ENCODE assay signal across 8 cellular contexts in genomic region chr2:74502147-74502719, GRCh38. TPM values are rescaled to one million over a fixed set of nuclear protein-coding genes. Genes with fewer than 3 reads are reported as not detected.
DNase-seq lines count a peak whose midpoint lies in the region; ATAC-seq, FAIRE-seq and TF ChIP-seq lines count a peak whose summit lies in the region.

No MANE protein-coding gene starts in this region.

- H2AFZ ChIP-seq in GM23248, result peak overlapping the region; percentile 84

- intact Hi-C loops in activated B cell treated with CpG ODN at 0.5 μM for 24 hours (cut with micrococcal nuclease), result loop anchor here (10.0 kb wide), 2 partner anchors 153 to 333 kb away; partner anchors contain the start of genes HK2 and SEMA4F

- no peaks in the 10 kb centered on the region for H3K9me3 Mint-ChIP-seq in activated B cell treated with CpG ODN at 0.5 μM for 24 hours

- no peaks in the 10 kb centered on the region for H3K9me3 ChIP-seq in GM23248 (ENCODE audit: low read depth)
- H3K9me3 ChIP-seq in iPS DF 6.9 (ENCODE audit: control insufficient read depth, insufficient read depth, low read length), result no peaks in the 10 kb centered on the region
- no peaks in the 10 kb centered on the region for H3K9me3 ChIP-seq in skeletal muscle tissue (ENCODE audit: control insufficient read depth in 3 of 3, low read length in 3 of 3)

- no peak for FAIRE-seq in frontal cortex (lab: Jason Lieb, UNC)

- H3K9ac ChIP-seq in GM23248 (peak overlapping the region; percentile 74), skeletal muscle tissue (ENCODE audit: low read depth in 1 of 3, low read length in 3 of 3) (peak overlapping the region; percentile 59 to 79 (median 79))

- H3K9me2 ChIP-seq in GM23248 (ENCODE audit: insufficient read depth), result no peaks in the 10 kb centered on the region

- H3K36me3 Mint-ChIP-seq in activated B cell treated with CpG ODN at 0.5 μM for 24 hours (ENCODE audit: low read depth), result peaks cover 27% of the 10 kb centered on the region

- DNase-seq in GM23248 (peak; percentile 39), activated B cell treated with CpG ODN at 0.5 μM for 24 hours (no peak), iPS DF 6.9 (ENCODE audit: low read depth, low spot score) (no peak), germinal center (ENCODE audit: low spot score) (no peak), foreskin keratinocyte (no peak), frontal cortex (ENCODE audit: low spot score in 2 of 2) (no peak)

- peaks cover 38% of the 10 kb centered on the region for H3K27me3 Mint-ChIP-seq in activated B cell treated with CpG ODN at 0.5 μM for 24 hours

- peak overlapping the region; percentile 76 for H3K4me3 ChIP-seq in GM23248
- peak overlapping the region; percentile 27; the same call in 1 of the 2 replicates for H3K4me3 ChIP-seq in iPS DF 6.9 (ENCODE audit: low read length)
- H3K4me3 ChIP-seq in skeletal muscle tissue (ENCODE audit: low read length in 3 of 3), result peak overlapping the region; percentile 61 to 86 (median 74)

- H3F3A ChIP-seq in GM23248 (ENCODE audit: insufficient read depth), result peaks cover 18% of the 10 kb centered on the region

- peak overlapping the region; percentile 92 for H3K4me2 ChIP-seq in GM23248 (ENCODE audit: unreplicated experiment)

- H3K27ac ChIP-seq in GM23248 (no peak overlapping the region), iPS DF 6.9 (ENCODE audit: low read length) (no peak overlapping the region), skeletal muscle tissue (ENCODE audit: low read depth, low read length) (peak overlapping the region; percentile 77), foreskin keratinocyte (no peak overlapping the region)

- H3K4me1 ChIP-seq in GM23248 (ENCODE audit: insufficient read depth) (peaks cover 33% of the 10 kb centered on the region), iPS DF 6.9 (ENCODE audit: control insufficient read depth, insufficient read depth, low read length) (peaks cover 5% of the 10 kb centered on the region; the same call in 1 of the 2 replicates), skeletal muscle tissue (ENCODE audit: control insufficient read depth in 3 of 3, insufficient read depth in 3 of 3, low read length in 3 of 3) (peaks cover 42 to 47% (median 45%) of the 10 kb centered on the region in 3 donors), foreskin keratinocyte (peaks cover 6% of the 10 kb centered on the region)

- H3K36me3 ChIP-seq in GM23248 (ENCODE audit: low read depth) (no peaks in the 10 kb centered on the region), iPS DF 6.9 (ENCODE audit: control insufficient read depth, insufficient read depth, low read length) (no peaks in the 10 kb centered on the region), skeletal muscle tissue (ENCODE audit: control insufficient read depth in 3 of 3, insufficient read depth in 3 of 3, low read length in 3 of 3) (peaks cover 16 to 19% (median 18%) of the 10 kb centered on the region in 3 donors)

- POLR2A ChIA-PET in activated B cell treated with CpG ODN at 0.5 μM for 24 hours (lab: Charles Lee), result interaction anchor here (1.1 to 2.3 kb wide), 3 partner anchors 10 to 27 kb away, joined by 3 to 10 read pairs (median 4); partner anchors contain the start of genes AUP1 and HTRA2

- H3K4me3 Mint-ChIP-seq in activated B cell treated with CpG ODN at 0.5 μM for 24 hours, result peak overlapping the region; percentile 81

- CTCF ChIA-PET in activated B cell treated with CpG ODN at 0.5 μM for 24 hours (lab: Charles Lee), result no interaction called here

- 32 to 35% methylated on average over 32 of the region's 32 CpGs for WGBS in GM23248 (ENCODE audit: low coverage in 1 of 2, low lambda C conversion rate in 2 of 2, missing lambda C conversion rate in 2 of 2), 2 experiments
- whole genome bisulfite sequencing in iPS DF 6.9 (ENCODE audit: insufficient coverage, insufficient read length), result no CpG with 5 or more reads among the region's 32 CpGs

- peak overlapping the region; percentile 61 for H3K27ac Mint-ChIP-seq in activated B cell treated with CpG ODN at 0.5 μM for 24 hours

- ATAC-seq in activated B cell treated with CpG ODN at 0.5 μM for 24 hours (ENCODE audit: low read depth) (no peak), GM19467 (IDR thresholded peaks at IDR 0.05; ENCODE audit: unreplicated experiment) (no peak), foreskin keratinocyte (no peak)

- peaks cover 69% of the 10 kb centered on the region for H3K4me1 Mint-ChIP-seq in activated B cell treated with CpG ODN at 0.5 μM for 24 hours

- peaks cover 26% of the 10 kb centered on the region for H3K79me2 ChIP-seq in GM23248 (ENCODE audit: insufficient read depth)

- H3K27me3 ChIP-seq in GM23248 (replicated peaks; ENCODE audit: insufficient read depth), result no peaks in the 10 kb centered on the region
- H3K27me3 ChIP-seq in iPS DF 6.9 (ENCODE audit: control insufficient read depth, insufficient read depth, low read length), result peaks cover 75% of the 10 kb centered on the region
- peaks cover 50 to 80% (median 59%) of the 10 kb centered on the region in 3 donors for H3K27me3 ChIP-seq in skeletal muscle tissue (ENCODE audit: control insufficient read depth in 3 of 3, insufficient read depth in 3 of 3, low read length in 3 of 3)
- peaks cover 47% of the 10 kb centered on the region for H3K27me3 ChIP-seq in foreskin keratinocyte

- in situ Hi-C loops in GM23248 (cut with MboI), result loop anchor here (5.0 kb wide), 1 partner anchor 85 kb away; no protein-coding TSS in a partner anchor

- H4K20me1 ChIP-seq in GM23248 (ENCODE audit: insufficient read depth), result no peaks in the 10 kb centered on the region

- TF ChIP-seq CTCF in activated B cell treated with CpG ODN at 0.5 μM for 24 hours (IDR thresholded peaks at IDR 0.05) (no peak), foreskin keratinocyte (conservative IDR thresholded peaks at IDR 0.05) (no peak)

RNA-seq across cellular contexts. Expression of gene LBX2, which starts 2.8 kb away (rescaled TPM):
- 0.38 and 4.6 TPM in 2 replicates for total RNA-seq in GM23248 (2014; rRNA removed; shearing (Covaris generic))
- polyA plus RNA-seq in GM23248 (2016; fragmentation: Nextera tagmentation; extraction: Ambion mirVana), result 0.87 and 1.1 TPM in 2 replicates
- total RNA-seq in activated B cell treated with CpG ODN at 0.5 μM for 24 hours, result 0.69 and 1.2 TPM in 2 replicates
- not detected for total RNA-seq in skeletal muscle tissue
- total RNA-seq in foreskin keratinocyte, result 0.61 and 0.71 TPM in 2 replicates
- polyA plus RNA-seq in foreskin keratinocyte, result 0.67 TPM in 2 replicates
- not detected for total RNA-seq in frontal cortex

RNA-seq across cellular contexts. Expression of gene PCGF1, which starts 5.3 kb away (rescaled TPM):
- 15.6 and 24.1 TPM in 2 replicates for total RNA-seq in GM23248 (2014; rRNA removed; shearing (Covaris generic))
- polyA plus RNA-seq in GM23248 (2016; fragmentation: Nextera tagmentation; extraction: Ambion mirVana) (23.5 and 24.8 TPM in 2 replicates), foreskin keratinocyte (28.0 and 29.9 TPM in 2 replicates)
- total RNA-seq in activated B cell treated with CpG ODN at 0.5 μM for 24 hours (29.3 and 34.7 TPM in 2 replicates), skeletal muscle tissue (6.8 TPM), foreskin keratinocyte (27.4 and 27.5 TPM in 2 replicates), frontal cortex (8.2 TPM)

RNA-seq across cellular contexts. Expression of gene TLX2, which starts 12.0 kb away (rescaled TPM):
- total RNA-seq in GM23248 (2014; rRNA removed; shearing (Covaris generic)), result not detected in 2 replicates
- polyA plus RNA-seq in GM23248 (2016; fragmentation: Nextera tagmentation; extraction: Ambion mirVana) (not detected in 2 replicates), foreskin keratinocyte (0.04 TPM in 1 of 2 replicates, not detected in the other)
- total RNA-seq in activated B cell treated with CpG ODN at 0.5 μM for 24 hours (not detected in 2 replicates), skeletal muscle tissue (not detected), foreskin keratinocyte (0.10 TPM in 1 of 2 replicates, not detected in the other), frontal cortex (not detected)

RNA-seq across cellular contexts. Expression of gene TTC31, which starts 19.4 kb away (rescaled TPM):
- 15.9 and 17.7 TPM in 2 replicates for total RNA-seq in GM23248 (2014; rRNA removed; shearing (Covaris generic))
- 14.2 and 20.4 TPM in 2 replicates for polyA plus RNA-seq in GM23248 (2016; fragmentation: Nextera tagmentation; extraction: Ambion mirVana)
- total RNA-seq in activated B cell treated with CpG ODN at 0.5 μM for 24 hours, result 41.9 and 49.1 TPM in 2 replicates
- total RNA-seq in skeletal muscle tissue, result 4.2 TPM
- 18.7 and 19.4 TPM in 2 replicates for total RNA-seq in foreskin keratinocyte
- polyA plus RNA-seq in foreskin keratinocyte, result 14.7 and 15.2 TPM in 2 replicates
- 7.7 TPM for total RNA-seq in frontal cortex

RNA-seq across cellular contexts. Expression of gene CCDC142, which starts 19.4 kb away (rescaled TPM):
- 5.1 and 12.8 TPM in 2 replicates for total RNA-seq in GM23248 (2014; rRNA removed; shearing (Covaris generic))
- polyA plus RNA-seq in GM23248 (2016; fragmentation: Nextera tagmentation; extraction: Ambion mirVana), result 6.4 and 6.8 TPM in 2 replicates
- 29.3 and 40.4 TPM in 2 replicates for total RNA-seq in activated B cell treated with CpG ODN at 0.5 μM for 24 hours
- 30.3 TPM for total RNA-seq in skeletal muscle tissue
- 8.8 and 9.4 TPM in 2 replicates for total RNA-seq in foreskin keratinocyte
- polyA plus RNA-seq in foreskin keratinocyte, result 2.8 and 2.9 TPM in 2 replicates
- total RNA-seq in frontal cortex, result 33.0 TPM
